23 cellular contexts compared by ENCODE assay signal in genomic region chr3:13711911-13712650, GRCh38.
DNase-seq lines count a peak whose midpoint lies in the region; ATAC-seq and TF ChIP-seq lines count a peak whose summit lies in the region.
"Had no signal": no experiment of that assay in that cellular context is flagged by ENCODE, and none has a peak within 500 bp of the region (broad histone marks: within the 10 kb centered on the region; RNA-seq: fewer than 3 reads in every experiment).

No MANE protein-coding gene starts in this region.

- intact Hi-C loops in natural killer cell (cut with micrococcal nuclease) (no loop called here), posterior vena cava (cut with DNase I) (no loop called here)

- no peaks in the 10 kb centered on the region for H3K27me3 Mint-ChIP-seq in T-helper 2 cell treated with Interferon-gamma antibody and Interleukin-4, amounts not matched to agents 5 μg/mL and 100 μg/mL, for 36 hours (ENCODE audit: low read depth)
- peaks cover 29 to 35% of the 10 kb centered on the region in 2 donors for H3K27me3 Mint-ChIP-seq in natural killer cell treated with Interleukin-12 subunit alpha and Interleukin-12 subunit beta and Interleukin-15 and Interleukin-18, amount 100 ng/mL, for 72 hours
- H3K27me3 Mint-ChIP-seq in natural killer cell (ENCODE audit: low read depth in 2 of 2), result peaks cover 31 to 46% of the 10 kb centered on the region in 2 donors

- peaks cover 53% of the 10 kb centered on the region for H3K9me3 Mint-ChIP-seq in T-helper 2 cell treated with Interferon-gamma antibody and Interleukin-4, amounts not matched to agents 5 μg/mL and 100 μg/mL, for 36 hours
- peaks cover 9% of the 10 kb centered on the region for H3K9me3 Mint-ChIP-seq in natural killer cell treated with Interleukin-12 subunit alpha and Interleukin-12 subunit beta and Interleukin-15 and Interleukin-18, amount 100 ng/mL, for 72 hours
- H3K9me3 Mint-ChIP-seq in natural killer cell, result peaks cover 0 to 2% of the 10 kb centered on the region in 2 donors

- peak; percentile 0 for DNase-seq in T-helper 2 cell treated with Interferon-gamma antibody and Interleukin-4, amounts not matched to agents 5 μg/mL and 100 μg/mL, for 36 hours (ENCODE audit: low spot score)
- DNase-seq in T-helper 2 cell (no peak), natural killer cell (no peak), posterior vena cava (ENCODE audit: low spot score) (peak; percentile 49), DMS153 treated with DMSO at 0.1 percent for 48 hours (lab: John Stamatoyannopoulos, UW; ENCODE audit: unreplicated experiment) (no peak), kidney tubule cell (ENCODE audit: low spot score) (no peak)
- peak; percentile 16 for DNase-seq in natural killer cell treated with Interleukin-12 subunit alpha and Interleukin-12 subunit beta and Interleukin-15 and Interleukin-18, amount 100 ng/mL, for 72 hours (ENCODE audit: low spot score)
- DNase-seq: brain microvascular endothelial cell; DND-41; HFFc6; KG1; left cardiac atrium; NCI-H1694 treated with DMSO at 0.1 percent for 48 hours; NCI-H69; stimulated activated CD4-positive, alpha-beta T cell treated with anti-CD3 and anti-CD28 coated beads, Interleukin-1b, Interleukin-23, amount 100 ng/mL, for 48 hours; testis; WERI-Rb-1 had no signal

- H3K27ac Mint-ChIP-seq in T-helper 2 cell treated with Interferon-gamma antibody and Interleukin-4, amounts not matched to agents 5 μg/mL and 100 μg/mL, for 36 hours, result no peak overlapping the region
- no peak overlapping the region for H3K27ac Mint-ChIP-seq in natural killer cell treated with Interleukin-12 subunit alpha and Interleukin-12 subunit beta and Interleukin-15 and Interleukin-18, amount 100 ng/mL, for 72 hours
- H3K27ac Mint-ChIP-seq in natural killer cell, result no peak overlapping the region
- H3K27ac Mint-ChIP-seq: activated T-helper 1 cell treated with anti-CD3 and anti-CD28 coated beads, Interleukin-12 subunit alpha, Interleukin-12 subunit beta, Interleukin-2, Interleukin-4 antibody, amounts not matched to agents 30 ng/mL and 10 ng/mL and 1 ng/mL, durations not matched to agents 14 hours and 24 hours and 36 hours; HFFc6; stimulated activated memory B cell treated with anti-CD40 and anti-IgM and Interleukin-4, amounts not matched to agents 10 μg/mL and 1 μg/mL and 100 μg/mL, for 72 hours had no signal

- H3K36me3 Mint-ChIP-seq in T-helper 2 cell treated with Interferon-gamma antibody and Interleukin-4, amounts not matched to agents 5 μg/mL and 100 μg/mL, for 36 hours (ENCODE audit: low read depth), result no peaks in the 10 kb centered on the region
- H3K36me3 Mint-ChIP-seq in natural killer cell treated with Interleukin-12 subunit alpha and Interleukin-12 subunit beta and Interleukin-15 and Interleukin-18, amount 100 ng/mL, for 72 hours, result no peaks in the 10 kb centered on the region
- H3K36me3 Mint-ChIP-seq in natural killer cell, result no peaks in the 10 kb centered on the region
- H3K36me3 Mint-ChIP-seq: stimulated activated memory B cell treated with anti-CD40 and anti-IgM and Interleukin-4, amounts not matched to agents 10 μg/mL and 1 μg/mL and 100 μg/mL, for 72 hours had no signal

- H3K4me3 Mint-ChIP-seq in T-helper 2 cell treated with Interferon-gamma antibody and Interleukin-4, amounts not matched to agents 5 μg/mL and 100 μg/mL, for 36 hours, result no peak overlapping the region
- H3K4me3 Mint-ChIP-seq in natural killer cell treated with Interleukin-12 subunit alpha and Interleukin-12 subunit beta and Interleukin-15 and Interleukin-18, amount 100 ng/mL, for 72 hours, result no peak overlapping the region
- no peak overlapping the region for H3K4me3 Mint-ChIP-seq in natural killer cell
- H3K4me3 Mint-ChIP-seq: activated T-helper 1 cell treated with anti-CD3 and anti-CD28 coated beads, Interleukin-12 subunit alpha, Interleukin-12 subunit beta, Interleukin-2, Interleukin-4 antibody, amounts not matched to agents 30 ng/mL and 10 ng/mL and 1 ng/mL, durations not matched to agents 14 hours and 24 hours and 36 hours; HFFc6; naive thymus-derived CD8-positive, alpha-beta T cell; stimulated activated memory B cell treated with anti-CD40 and anti-IgM and Interleukin-4, amounts not matched to agents 10 μg/mL and 1 μg/mL and 100 μg/mL, for 72 hours had no signal

- no peak for ATAC-seq in natural killer cell treated with Interleukin-12 subunit alpha and Interleukin-12 subunit beta and Interleukin-15 and Interleukin-18, amount 100 ng/mL, for 72 hours
- ATAC-seq in natural killer cell, result no peak
- ATAC-seq in GM18519 (IDR thresholded peaks at IDR 0.05; ENCODE audit: low FRiP score, unreplicated experiment), result no peak
- ATAC-seq: GM12878; left cardiac atrium; naive thymus-derived CD8-positive, alpha-beta T cell; SK-N-SH treated with all-trans-retinoic acid at 6 μM for 48 hours; stimulated activated memory B cell treated with anti-CD40 and anti-IgM and Interleukin-4, amounts not matched to agents 10 μg/mL and 1 μg/mL and 100 μg/mL, for 72 hours had no signal

- no peaks in the 10 kb centered on the region for H3K4me1 Mint-ChIP-seq in T-helper 2 cell treated with Interferon-gamma antibody and Interleukin-4, amounts not matched to agents 5 μg/mL and 100 μg/mL, for 36 hours (ENCODE audit: low read depth)
- H3K4me1 Mint-ChIP-seq in natural killer cell treated with Interleukin-12 subunit alpha and Interleukin-12 subunit beta and Interleukin-15 and Interleukin-18, amount 100 ng/mL, for 72 hours (ENCODE audit: low read depth in 2 of 2), result no peaks in the 10 kb centered on the region
- no peaks in the 10 kb centered on the region for H3K4me1 Mint-ChIP-seq in natural killer cell
- H3K4me1 Mint-ChIP-seq: naive thymus-derived CD8-positive, alpha-beta T cell; stimulated activated memory B cell treated with anti-CD40 and anti-IgM and Interleukin-4, amounts not matched to agents 10 μg/mL and 1 μg/mL and 100 μg/mL, for 72 hours had no signal

- TF ChIP-seq CTCF in natural killer cell (IDR thresholded peaks at IDR 0.05), result no peak

Comparison
In these comparisons a context has a peak if more than half of its experiments do, and no peak if none do; other contexts are left out.
1. DNase-seq: peak in T-helper 2 cell treated with Interferon-gamma antibody and Interleukin-4, amounts not matched to agents 5 μg/mL and 100 μg/mL, for 36 hours (single experiment), natural killer cell treated with Interleukin-12 subunit alpha and Interleukin-12 subunit beta and Interleukin-15 and Interleukin-18, amount 100 ng/mL, for 72 hours (single experiment) and posterior vena cava (single experiment); none in T-helper 2 cell (0 of 5), natural killer cell (single experiment), DMS153 treated with DMSO at 0.1 percent for 48 hours (single experiment) and kidney tubule cell (single experiment).